ENCODE assay signal across 2 cellular contexts in genomic region chr19:37909661-37910199, GRCh38.
TF ChIP-seq lines count a peak whose summit lies in the region.

No MANE protein-coding gene starts in this region.

TF ChIP-seq in A549, 52 proteins besides CTCF, POLR2A, EP300 and RAD21 (continued from another document):
- TF ChIP-seq, protein P1, sequence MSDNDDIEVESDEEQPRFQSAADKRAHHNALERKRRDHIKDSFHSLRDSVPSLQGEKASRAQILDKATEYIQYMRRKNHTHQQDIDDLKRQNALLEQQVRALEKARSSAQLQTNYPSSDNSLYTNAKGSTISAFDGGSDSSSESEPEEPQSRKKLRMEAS (IDR thresholded peaks at IDR 0.05), result no peak
- TF ChIP-seq PHF8 (IDR thresholded peaks at IDR 0.05; ENCODE audit: borderline replicate concordance, low read depth) (no peak), MAZ (IDR thresholded peaks at IDR 0.05; ENCODE audit: borderline replicate concordance, low read depth, low read length) (no peak), HEYL (CRISPR knock-in tag; IDR thresholded peaks at IDR 0.05) (no peak), JUN (IDR thresholded peaks at IDR 0.05) (no peak), FOSB (CRISPR knock-in tag; IDR thresholded peaks at IDR 0.05) (no peak), ZSCAN20 (CRISPR knock-in tag; IDR thresholded peaks at IDR 0.05) (no peak)
TF ChIP-seq in A549: peak in this region for 0.

TF ChIP-seq in HEK293, 187 proteins besides CTCF, POLR2A, EP300 and RAD21 (continued from another document):
- TF ChIP-seq, protein P2, sequence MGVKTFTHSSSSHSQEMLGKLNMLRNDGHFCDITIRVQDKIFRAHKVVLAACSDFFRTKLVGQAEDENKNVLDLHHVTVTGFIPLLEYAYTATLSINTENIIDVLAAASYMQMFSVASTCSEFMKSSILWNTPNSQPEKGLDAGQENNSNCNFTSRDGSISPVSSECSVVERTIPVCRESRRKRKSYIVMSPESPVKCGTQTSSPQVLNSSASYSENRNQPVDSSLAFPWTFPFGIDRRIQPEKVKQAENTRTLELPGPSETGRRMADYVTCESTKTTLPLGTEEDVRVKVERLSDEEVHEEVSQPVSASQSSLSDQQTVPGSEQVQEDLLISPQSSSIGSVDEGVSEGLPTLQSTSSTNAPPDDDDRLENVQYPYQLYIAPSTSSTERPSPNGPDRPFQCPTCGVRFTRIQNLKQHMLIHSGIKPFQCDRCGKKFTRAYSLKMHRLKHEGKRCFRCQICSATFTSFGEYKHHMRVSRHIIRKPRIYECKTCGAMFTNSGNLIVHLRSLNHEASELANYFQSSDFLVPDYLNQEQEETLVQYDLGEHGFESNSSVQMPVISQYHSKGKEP (tag by site-specific recombination; IDR thresholded peaks at IDR 0.05), result no peak
- TF ChIP-seq ZNF37A (tag by site-specific recombination; IDR thresholded peaks at IDR 0.05) (no peak), ZNF830 (tag by site-specific recombination; IDR thresholded peaks at IDR 0.05; ENCODE audit: low read depth) (no peak), SP7 (tag by site-specific recombination; IDR thresholded peaks at IDR 0.05) (no peak), ZNF658 (tag by site-specific recombination; IDR thresholded peaks at IDR 0.05) (no peak)
TF ChIP-seq in HEK293: peak in this region for 1.
